In the genomic region with DNA sequence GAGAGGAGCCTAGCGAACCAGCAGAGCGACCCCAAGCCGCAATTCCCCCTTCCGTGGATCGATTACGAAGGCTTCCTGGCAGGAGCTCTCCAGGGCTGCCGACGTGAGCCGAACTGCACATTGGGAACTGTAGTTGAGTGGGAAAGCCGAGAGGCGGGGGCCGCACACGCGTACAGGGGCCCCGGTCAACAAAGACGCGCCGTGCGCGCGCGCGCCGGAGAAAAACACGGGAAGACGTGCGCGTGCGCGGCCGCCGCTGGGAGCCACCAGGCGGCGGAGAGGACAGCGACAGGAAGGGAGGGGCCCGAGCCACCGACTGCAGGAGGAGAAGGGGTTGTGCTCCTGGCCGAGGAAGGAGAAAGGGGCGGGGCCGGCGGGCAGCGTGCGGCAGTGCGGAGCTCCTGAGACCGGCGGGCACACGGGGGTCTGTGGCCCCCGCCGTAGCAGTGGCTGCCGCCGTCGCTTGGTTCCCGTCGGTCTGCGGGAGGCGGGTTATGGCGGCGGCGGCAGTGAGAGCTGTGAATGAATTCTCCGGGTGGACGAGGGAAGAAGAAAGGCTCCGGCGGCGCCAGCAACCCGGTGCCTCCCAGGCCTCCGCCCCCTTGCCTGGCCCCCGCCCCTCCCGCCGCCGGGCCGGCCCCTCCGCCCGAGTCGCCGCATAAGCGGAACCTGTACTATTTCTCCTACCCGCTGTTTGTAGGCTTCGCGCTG, we compare ENCODE assay signal across 8 cellular contexts. TPM values are rescaled to one million over a fixed set of nuclear protein-coding genes. Genes with fewer than 3 reads are reported as not detected.
DNase-seq lines count a peak whose midpoint lies in the region; ATAC-seq and TF ChIP-seq lines count a peak whose summit lies in the region.

A gene with protein sequence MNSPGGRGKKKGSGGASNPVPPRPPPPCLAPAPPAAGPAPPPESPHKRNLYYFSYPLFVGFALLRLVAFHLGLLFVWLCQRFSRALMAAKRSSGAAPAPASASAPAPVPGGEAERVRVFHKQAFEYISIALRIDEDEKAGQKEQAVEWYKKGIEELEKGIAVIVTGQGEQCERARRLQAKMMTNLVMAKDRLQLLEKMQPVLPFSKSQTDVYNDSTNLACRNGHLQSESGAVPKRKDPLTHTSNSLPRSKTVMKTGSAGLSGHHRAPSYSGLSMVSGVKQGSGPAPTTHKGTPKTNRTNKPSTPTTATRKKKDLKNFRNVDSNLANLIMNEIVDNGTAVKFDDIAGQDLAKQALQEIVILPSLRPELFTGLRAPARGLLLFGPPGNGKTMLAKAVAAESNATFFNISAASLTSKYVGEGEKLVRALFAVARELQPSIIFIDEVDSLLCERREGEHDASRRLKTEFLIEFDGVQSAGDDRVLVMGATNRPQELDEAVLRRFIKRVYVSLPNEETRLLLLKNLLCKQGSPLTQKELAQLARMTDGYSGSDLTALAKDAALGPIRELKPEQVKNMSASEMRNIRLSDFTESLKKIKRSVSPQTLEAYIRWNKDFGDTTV (plus strand): TSS at position 247 of the 711 bp plus-strand sequence. CDS start 276 bp downstream, at position 523.

- peak; percentile 70 to 81 for TF ChIP-seq CTCF in suprapubic skin (IDR thresholded peaks at IDR 0.05)

- no peaks in the 10 kb centered on the region for H3K27me3 ChIP-seq in suprapubic skin

- H3K36me3 Mint-ChIP-seq in activated naive CD4-positive, alpha-beta T cell treated with anti-CD3 and anti-CD28 coated beads, Interleukin-2, amount 50 U/mL, for 24 hours = no peaks in the 10 kb centered on the region

- peaks cover 27% of the 10 kb centered on the region for H3K4me1 ChIP-seq in suprapubic skin

- H3K27ac Mint-ChIP-seq in activated naive CD4-positive, alpha-beta T cell treated with anti-CD3 and anti-CD28 coated beads, Interleukin-2, amount 50 U/mL, for 24 hours = peak within 1 kb of the TSS; percentile 94

- H3K27me3 Mint-ChIP-seq in activated naive CD4-positive, alpha-beta T cell treated with anti-CD3 and anti-CD28 coated beads, Interleukin-2, amount 50 U/mL, for 24 hours = no peaks in the 10 kb centered on the region

- no peaks in the 10 kb centered on the region for H3K36me3 ChIP-seq in suprapubic skin

- DNase-seq in NCI-H1092 (lab: John Stamatoyannopoulos, UW) = peak; percentile 91
- DNase-seq in globus pallidus (ENCODE audit: low spot score) = peak; percentile 98
- DNase-seq in nucleus accumbens (lab: John Stamatoyannopoulos, UW) = peak; percentile 83 to 98 (median 95)
- DNase-seq in suprapubic skin (ENCODE audit: low spot score in 2 of 2) = peak; percentile 97 to 98

- no peaks in the 10 kb centered on the region for H3K9me3 ChIP-seq in suprapubic skin

- ATAC-seq in HG02610 (IDR thresholded peaks at IDR 0.05; ENCODE audit: unreplicated experiment) = peak; percentile 97
- ATAC-seq in SK-N-SH treated with all-trans-retinoic acid at 6 μM for 48 hours = peak; percentile 94

- WGBS in suprapubic skin = 0% methylated on average over 47 of the region's 79 CpGs

- peak within 1 kb of the TSS; percentile 92 for H3K27ac ChIP-seq in suprapubic skin

- no peak for TF ChIP-seq EP300 in suprapubic skin (IDR thresholded peaks at IDR 0.05)

- H3K4me3 Mint-ChIP-seq in activated naive CD4-positive, alpha-beta T cell treated with anti-CD3 and anti-CD28 coated beads, Interleukin-2, amount 50 U/mL, for 24 hours = peak within 1 kb of the TSS; percentile 96

- H3K4me1 Mint-ChIP-seq in activated naive CD4-positive, alpha-beta T cell treated with anti-CD3 and anti-CD28 coated beads, Interleukin-2, amount 50 U/mL, for 24 hours = peaks cover 33% of the 10 kb centered on the region

- peak; percentile 45 for TF ChIP-seq POLR2A in GM10847 (IDR thresholded peaks at IDR 0.05; ENCODE audit: extremely low read depth, insufficient read length)
- TF ChIP-seq POLR2A in suprapubic skin (IDR thresholded peaks at IDR 0.05) = peak in 1 of 2 donors; percentile 50

- peak within 1 kb of the TSS; percentile 92 for H3K4me3 ChIP-seq in suprapubic skin

- H3K9me3 Mint-ChIP-seq in activated naive CD4-positive, alpha-beta T cell treated with anti-CD3 and anti-CD28 coated beads, Interleukin-2, amount 50 U/mL, for 24 hours = no peaks in the 10 kb centered on the region

TF ChIP-seq in SK-N-SH treated with all-trans-retinoic acid at 6 μM for 48 hours, 23 proteins besides CTCF, POLR2A, EP300 and RAD21:
- TF ChIP-seq SNAI2 (CRISPR knock-in tag; IDR thresholded peaks at IDR 0.05) (no peak), ZNF565 (CRISPR knock-in tag; conservative IDR thresholded peaks at IDR 0.05; ENCODE audit: low read depth) (no peak), ESRRG (CRISPR knock-in tag; IDR thresholded peaks at IDR 0.05) (no peak), OSR1 (CRISPR knock-in tag; IDR thresholded peaks at IDR 0.05) (no peak), GLIS3 (CRISPR knock-in tag; IDR thresholded peaks at IDR 0.05) (no peak), ZNF70 (CRISPR knock-in tag; IDR thresholded peaks at IDR 0.05) (no peak), PPARA (CRISPR knock-in tag; IDR thresholded peaks at IDR 0.05; ENCODE audit: borderline replicate concordance) (no peak), ZFP3 (CRISPR knock-in tag; IDR thresholded peaks at IDR 0.05) (no peak), CSDC2 (CRISPR knock-in tag; IDR thresholded peaks at IDR 0.05) (peak; percentile 62; the same call in 1 of the 2 replicates), TCF4 (CRISPR knock-in tag; IDR thresholded peaks at IDR 0.05; ENCODE audit: borderline replicate concordance) (no peak), ZC3H10 (CRISPR knock-in tag; IDR thresholded peaks at IDR 0.05) (no peak)
- TF ChIP-seq, protein P1, sequence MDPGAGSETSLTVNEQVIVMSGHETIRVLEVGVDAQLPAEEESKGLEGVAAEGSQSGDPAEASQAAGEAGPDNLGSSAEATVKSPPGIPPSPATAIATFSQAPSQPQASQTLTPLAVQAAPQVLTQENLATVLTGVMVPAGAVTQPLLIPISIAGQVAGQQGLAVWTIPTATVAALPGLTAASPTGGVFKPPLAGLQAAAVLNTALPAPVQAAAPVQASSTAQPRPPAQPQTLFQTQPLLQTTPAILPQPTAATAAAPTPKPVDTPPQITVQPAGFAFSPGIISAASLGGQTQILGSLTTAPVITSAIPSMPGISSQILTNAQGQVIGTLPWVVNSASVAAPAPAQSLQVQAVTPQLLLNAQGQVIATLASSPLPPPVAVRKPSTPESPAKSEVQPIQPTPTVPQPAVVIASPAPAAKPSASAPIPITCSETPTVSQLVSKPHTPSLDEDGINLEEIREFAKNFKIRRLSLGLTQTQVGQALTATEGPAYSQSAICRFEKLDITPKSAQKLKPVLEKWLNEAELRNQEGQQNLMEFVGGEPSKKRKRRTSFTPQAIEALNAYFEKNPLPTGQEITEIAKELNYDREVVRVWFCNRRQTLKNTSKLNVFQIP (CRISPR knock-in tag; IDR thresholded peaks at IDR 0.05; ENCODE audit: borderline replicate concordance, low read depth) = no peak
- TF ChIP-seq, protein P2, sequence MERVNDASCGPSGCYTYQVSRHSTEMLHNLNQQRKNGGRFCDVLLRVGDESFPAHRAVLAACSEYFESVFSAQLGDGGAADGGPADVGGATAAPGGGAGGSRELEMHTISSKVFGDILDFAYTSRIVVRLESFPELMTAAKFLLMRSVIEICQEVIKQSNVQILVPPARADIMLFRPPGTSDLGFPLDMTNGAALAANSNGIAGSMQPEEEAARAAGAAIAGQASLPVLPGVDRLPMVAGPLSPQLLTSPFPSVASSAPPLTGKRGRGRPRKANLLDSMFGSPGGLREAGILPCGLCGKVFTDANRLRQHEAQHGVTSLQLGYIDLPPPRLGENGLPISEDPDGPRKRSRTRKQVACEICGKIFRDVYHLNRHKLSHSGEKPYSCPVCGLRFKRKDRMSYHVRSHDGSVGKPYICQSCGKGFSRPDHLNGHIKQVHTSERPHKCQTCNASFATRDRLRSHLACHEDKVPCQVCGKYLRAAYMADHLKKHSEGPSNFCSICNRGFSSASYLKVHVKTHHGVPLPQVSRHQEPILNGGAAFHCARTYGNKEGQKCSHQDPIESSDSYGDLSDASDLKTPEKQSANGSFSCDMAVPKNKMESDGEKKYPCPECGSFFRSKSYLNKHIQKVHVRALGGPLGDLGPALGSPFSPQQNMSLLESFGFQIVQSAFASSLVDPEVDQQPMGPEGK (CRISPR knock-in tag; IDR thresholded peaks at IDR 0.05; ENCODE audit: borderline replicate concordance) = peak; percentile 70; the same call in 1 of the 2 replicates
- TF ChIP-seq, protein P3, sequence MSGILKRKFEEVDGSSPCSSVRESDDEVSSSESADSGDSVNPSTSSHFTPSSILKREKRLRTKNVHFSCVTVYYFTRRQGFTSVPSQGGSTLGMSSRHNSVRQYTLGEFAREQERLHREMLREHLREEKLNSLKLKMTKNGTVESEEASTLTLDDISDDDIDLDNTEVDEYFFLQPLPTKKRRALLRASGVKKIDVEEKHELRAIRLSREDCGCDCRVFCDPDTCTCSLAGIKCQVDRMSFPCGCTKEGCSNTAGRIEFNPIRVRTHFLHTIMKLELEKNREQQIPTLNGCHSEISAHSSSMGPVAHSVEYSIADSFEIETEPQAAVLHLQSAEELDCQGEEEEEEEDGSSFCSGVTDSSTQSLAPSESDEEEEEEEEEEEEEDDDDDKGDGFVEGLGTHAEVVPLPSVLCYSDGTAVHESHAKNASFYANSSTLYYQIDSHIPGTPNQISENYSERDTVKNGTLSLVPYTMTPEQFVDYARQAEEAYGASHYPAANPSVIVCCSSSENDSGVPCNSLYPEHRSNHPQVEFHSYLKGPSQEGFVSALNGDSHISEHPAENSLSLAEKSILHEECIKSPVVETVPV (CRISPR knock-in tag; IDR thresholded peaks at IDR 0.05) = no peak

RNA-seq across cellular contexts. Expression of the gene that starts here (rescaled TPM):
- total RNA-seq in suprapubic skin = 10 to 100 TPM; 17.5 to 24.2 (median 20.1) TPM

Comparison
In these comparisons a context has a peak if more than half of its experiments do, and no peak if none do; other contexts are left out.
1. Peak in every context shown above with its lines: DNase-seq, ATAC-seq, H3K4me3 ChIP-seq and H3K27ac ChIP-seq.